In genomic region chr5:93209476-93209875, GRCh38 we compare ENCODE assay signal across 1 cellular context.
TF ChIP-seq lines count a peak whose summit lies in the region.

No MANE protein-coding gene starts in this region.

TF ChIP-seq in H1, 55 proteins besides CTCF, POLR2A, EP300 and RAD21:
- TF ChIP-seq RXRA (IDR thresholded peaks at IDR 0.05; ENCODE audit: insufficient read depth, low read depth, low read length) (no peak), JUND (IDR thresholded peaks at IDR 0.05; ENCODE audit: low read length) (no peak)
